Comparison of ENCODE assay signal across 21 cellular contexts in genomic region chr3:127444761-127445160, GRCh38.
"Had no signal": no experiment of that assay in that cellular context is flagged by ENCODE, and none has a peak within 500 bp of the region (broad histone marks: within the 10 kb centered on the region; RNA-seq: fewer than 3 reads in every experiment).

No MANE protein-coding gene starts in this region.

- H3K9me3 ChIP-seq: colonic mucosa, SJSA1, suprapubic skin had no signal

- H3K4me3 ChIP-seq: colonic mucosa, SJSA1, suprapubic skin had no signal

- DNase-seq: activated CD4-positive, alpha-beta T cell treated with anti-CD3 and anti-CD28 coated beads, Interleukin-2, amount 10 ng/mL, durations not matched to agents 7 days and 5 days; activated CD8-positive, alpha-beta memory T cell treated with anti-CD3 and anti-CD28 coated beads for 24 hours; activated CD8-positive, alpha-beta memory T cell treated with anti-CD3 and anti-CD28 coated beads, Interleukin-2, amount 50 U/mL, for 48 hours; activated gamma-delta T cell treated with Interleukin-2 at 50 U/mL for 16 hours; activated naive CD8-positive, alpha-beta T cell treated with anti-CD3 and anti-CD28 coated beads for 36 hours; anterior cingulate cortex; central memory CD4-positive, alpha-beta T cell; colonic mucosa; erythroblast; foreskin melanocyte; left ventricle myocardium superior; stimulated activated CD4-positive, alpha-beta T cell treated with anti-CD3 and anti-CD28 coated beads, Interleukin-2, amount 100 ng/mL, for 24 hours; trophoblast cell had no signal

- H3K4me3 Mint-ChIP-seq: activated CD4-positive, alpha-beta T cell treated with anti-CD3 and anti-CD28 coated beads, Interleukin-2, amount 10 ng/mL, durations not matched to agents 7 days and 5 days; activated naive CD8-positive, alpha-beta T cell treated with anti-CD3 and anti-CD28 coated beads for 36 hours; activated T-helper 1 cell treated with anti-CD3 and anti-CD28 coated beads, Interleukin-12 subunit alpha, Interleukin-12 subunit beta, Interleukin-2, Interleukin-4 antibody, amounts not matched to agents 30 ng/mL and 10 ng/mL and 1 ng/mL, durations not matched to agents 14 hours and 24 hours and 36 hours; brain; stimulated activated naive CD8-positive, alpha-beta T cell treated with anti-CD3 and anti-CD28 coated beads, Interleukin-15, Interleukin-2, amounts not matched to agents 100 ng/mL and 50 ng/mL, for 24 hours; T-helper 1 cell treated with Interleukin-12 subunit alpha and Interleukin-12 subunit beta and Interleukin-4 antibody, amounts not matched to agents 30 μg/mL and 1 μg/mL, for 36 hours had no signal

- H3K36me3 Mint-ChIP-seq: activated naive CD8-positive, alpha-beta T cell treated with anti-CD3 and anti-CD28 coated beads for 36 hours; brain had no signal

- H3K27ac ChIP-seq: colonic mucosa, SJSA1, suprapubic skin had no signal

- ATAC-seq: activated CD4-positive, CD25-positive, alpha-beta regulatory T cell treated with anti-CD3 and anti-CD28 coated beads, Interleukin-2, amount 50 U/mL, for 24 hours; left ventricle myocardium superior had no signal

- H3K27me3 ChIP-seq: colonic mucosa had no signal

- H3K27ac Mint-ChIP-seq: activated CD4-positive, alpha-beta T cell treated with anti-CD3 and anti-CD28 coated beads, Interleukin-2, amount 10 ng/mL, durations not matched to agents 7 days and 5 days; activated naive CD8-positive, alpha-beta T cell treated with anti-CD3 and anti-CD28 coated beads for 36 hours; activated T-helper 1 cell treated with anti-CD3 and anti-CD28 coated beads, Interleukin-12 subunit alpha, Interleukin-12 subunit beta, Interleukin-2, Interleukin-4 antibody, amounts not matched to agents 30 ng/mL and 10 ng/mL and 1 ng/mL, durations not matched to agents 14 hours and 24 hours and 36 hours; brain; stimulated activated naive CD8-positive, alpha-beta T cell treated with anti-CD3 and anti-CD28 coated beads, Interleukin-15, Interleukin-2, amounts not matched to agents 100 ng/mL and 50 ng/mL, for 24 hours; T-helper 1 cell treated with Interleukin-12 subunit alpha and Interleukin-12 subunit beta and Interleukin-4 antibody, amounts not matched to agents 30 μg/mL and 1 μg/mL, for 36 hours had no signal

- H3K4me1 ChIP-seq: colonic mucosa, SJSA1 had no signal

- H3K36me3 ChIP-seq: colonic mucosa, SJSA1, suprapubic skin had no signal

- H3K27me3 Mint-ChIP-seq: activated CD4-positive, alpha-beta T cell treated with anti-CD3 and anti-CD28 coated beads, Interleukin-2, amount 10 ng/mL, durations not matched to agents 7 days and 5 days had no signal

- FAIRE-seq: endometrium had no signal

- H3K4me1 Mint-ChIP-seq: activated CD4-positive, alpha-beta T cell treated with anti-CD3 and anti-CD28 coated beads, Interleukin-2, amount 10 ng/mL, durations not matched to agents 7 days and 5 days; activated naive CD8-positive, alpha-beta T cell treated with anti-CD3 and anti-CD28 coated beads for 36 hours had no signal

- H3K9me3 Mint-ChIP-seq: activated CD4-positive, alpha-beta T cell treated with anti-CD3 and anti-CD28 coated beads, Interleukin-2, amount 10 ng/mL, durations not matched to agents 7 days and 5 days; activated naive CD8-positive, alpha-beta T cell treated with anti-CD3 and anti-CD28 coated beads for 36 hours; activated T-helper 1 cell treated with anti-CD3 and anti-CD28 coated beads, Interleukin-12 subunit alpha, Interleukin-12 subunit beta, Interleukin-2, Interleukin-4 antibody, amounts not matched to agents 30 ng/mL and 10 ng/mL and 1 ng/mL, durations not matched to agents 14 hours and 24 hours and 36 hours; stimulated activated naive CD8-positive, alpha-beta T cell treated with anti-CD3 and anti-CD28 coated beads, Interleukin-15, Interleukin-2, amounts not matched to agents 100 ng/mL and 50 ng/mL, for 24 hours; T-helper 1 cell treated with Interleukin-12 subunit alpha and Interleukin-12 subunit beta and Interleukin-4 antibody, amounts not matched to agents 30 μg/mL and 1 μg/mL, for 36 hours had no signal
